In genomic region chr12:31057671-31058070, GRCh38 we compare ENCODE assay signal across 30 cellular contexts.
"Had no signal": no experiment of that assay in that cellular context is flagged by ENCODE, and none has a peak within 500 bp of the region (broad histone marks: within the 10 kb centered on the region; RNA-seq: fewer than 3 reads in every experiment).

No MANE protein-coding gene starts in this region.

- ATAC-seq: activated CD4-positive, alpha-beta T cell treated with anti-CD3 and anti-CD28 coated beads for 36 hours; activated CD8-positive, alpha-beta memory T cell treated with anti-CD3 and anti-CD28 coated beads, Interleukin-2, amount 10 ng/mL, durations not matched to agents 7 days and 5 days; activated CD8-positive, alpha-beta T cell treated with anti-CD3 and anti-CD28 coated beads, Interleukin-2, amount 10 ng/mL, durations not matched to agents 7 days and 5 days; activated naive CD8-positive, alpha-beta T cell treated with anti-CD3 and anti-CD28 coated beads, Interleukin-2, amount 50 U/mL, for 24 hours; body of pancreas; effector memory CD8-positive, alpha-beta T cell; gastrocnemius medialis; heart left ventricle had no signal

- DNase-seq: activated CD4-positive, alpha-beta memory T cell treated with anti-CD3 and anti-CD28 coated beads for 36 hours; activated CD4-positive, alpha-beta T cell treated with anti-CD3 and anti-CD28 coated beads for 36 hours; activated CD4-positive, alpha-beta T cell treated with anti-CD3 and anti-CD28 coated beads, Interleukin-2, amount 10 ng/mL, durations not matched to agents 24 days and 14 days; activated CD4-positive, CD25-positive, alpha-beta regulatory T cell; activated CD4-positive, CD25-positive, alpha-beta regulatory T cell treated with anti-CD3 and anti-CD28 coated beads, Interleukin-2, amount 50 U/mL, for 72 hours; activated CD8-positive, alpha-beta memory T cell treated with anti-CD3 and anti-CD28 coated beads, Interleukin-2, amount 10 ng/mL, durations not matched to agents 7 days and 5 days; activated CD8-positive, alpha-beta memory T cell treated with anti-CD3 and anti-CD28 coated beads, Interleukin-2, amount 50 U/mL, for 4 hours; activated CD8-positive, alpha-beta T cell treated with anti-CD3 and anti-CD28 coated beads, Interleukin-2, amount 10 ng/mL, durations not matched to agents 7 days and 5 days; activated effector memory CD4-positive, alpha-beta T cell treated with anti-CD3 and anti-CD28 coated beads, Interleukin-2, amount 50 U/mL, for 16 hours; activated naive CD4-positive, alpha-beta T cell treated with anti-CD3 and anti-CD28 coated beads for 36 hours; activated naive CD8-positive, alpha-beta T cell treated with anti-CD3 and anti-CD28 coated beads for 36 hours; activated naive CD8-positive, alpha-beta T cell treated with anti-CD3 and anti-CD28 coated beads, Interleukin-2, amount 50 U/mL, for 24 hours; activated T-cell treated with anti-CD3 and anti-CD28 coated beads, Interleukin-2, amount 50 U/mL, for 1 hour; activated T-cell treated with anti-CD3 and anti-CD28 coated beads, Interleukin-2, amount 50 U/mL, for 48 hours; adrenal gland; amygdala; aorta; body of pancreas; caudate nucleus; cortex of kidney; dermis blood vessel endothelial cell; effector CD4-positive, alpha-beta T cell; effector memory CD8-positive, alpha-beta T cell; esophagus squamous epithelium; gastrocnemius medialis; glutamatergic neuron; heart left ventricle; T-helper 2 cell; WERI-Rb-1 had no signal

- H3K9me3 ChIP-seq: adrenal gland, body of pancreas, esophagus squamous epithelium, gastrocnemius medialis, heart left ventricle had no signal

- H3K4me1 ChIP-seq: adrenal gland, body of pancreas, esophagus squamous epithelium, gastrocnemius medialis, heart left ventricle had no signal

- H3K4me3 ChIP-seq: adrenal gland, body of pancreas, esophagus squamous epithelium, gastrocnemius medialis, heart left ventricle had no signal

- H3K36me3 ChIP-seq: adrenal gland, esophagus squamous epithelium, gastrocnemius medialis, heart left ventricle, WERI-Rb-1 had no signal

- H3K27me3 ChIP-seq: adrenal gland, body of pancreas, esophagus squamous epithelium, gastrocnemius medialis, heart left ventricle had no signal

- H3K27ac ChIP-seq: adrenal gland, body of pancreas, epithelial cell of prostate, esophagus squamous epithelium, gastrocnemius medialis, heart left ventricle, WERI-Rb-1 had no signal
